10 cellular contexts compared by ENCODE assay signal in genomic region chr12:81950871-81951270, GRCh38.
"Had no signal": no experiment of that assay in that cellular context is flagged by ENCODE, and none has a peak within 500 bp of the region (broad histone marks: within the 10 kb centered on the region; RNA-seq: fewer than 3 reads in every experiment).

No MANE protein-coding gene starts in this region.

- ATAC-seq: HepG2 had no signal

- H3K27ac Mint-ChIP-seq: H9, IgD-negative memory B cell had no signal

- H3K36me3 Mint-ChIP-seq: IgD-negative memory B cell had no signal

- H3K4me1 Mint-ChIP-seq: H9, IgD-negative memory B cell had no signal

- H3K9ac ChIP-seq: GM23248, KMS-11 had no signal

- H3K9me3 Mint-ChIP-seq: H9 had no signal

- H3K27me3 Mint-ChIP-seq: IgD-negative memory B cell had no signal

- FAIRE-seq: H1, H54, HepG2 had no signal

- H2AFZ ChIP-seq: GM23248 had no signal

- H3K4me2 ChIP-seq: KMS-11 had no signal

- DNase-seq: GM23248, H9, HCEC 1CT, KBM-7 had no signal

- H3K4me3 ChIP-seq: GM23248 had no signal

- H3K27ac ChIP-seq: GM23248, HL-60, KMS-11 had no signal

- H3K4me3 Mint-ChIP-seq: H9, IgD-negative memory B cell had no signal
